8 cellular contexts compared by ENCODE assay signal in the genomic region with DNA sequence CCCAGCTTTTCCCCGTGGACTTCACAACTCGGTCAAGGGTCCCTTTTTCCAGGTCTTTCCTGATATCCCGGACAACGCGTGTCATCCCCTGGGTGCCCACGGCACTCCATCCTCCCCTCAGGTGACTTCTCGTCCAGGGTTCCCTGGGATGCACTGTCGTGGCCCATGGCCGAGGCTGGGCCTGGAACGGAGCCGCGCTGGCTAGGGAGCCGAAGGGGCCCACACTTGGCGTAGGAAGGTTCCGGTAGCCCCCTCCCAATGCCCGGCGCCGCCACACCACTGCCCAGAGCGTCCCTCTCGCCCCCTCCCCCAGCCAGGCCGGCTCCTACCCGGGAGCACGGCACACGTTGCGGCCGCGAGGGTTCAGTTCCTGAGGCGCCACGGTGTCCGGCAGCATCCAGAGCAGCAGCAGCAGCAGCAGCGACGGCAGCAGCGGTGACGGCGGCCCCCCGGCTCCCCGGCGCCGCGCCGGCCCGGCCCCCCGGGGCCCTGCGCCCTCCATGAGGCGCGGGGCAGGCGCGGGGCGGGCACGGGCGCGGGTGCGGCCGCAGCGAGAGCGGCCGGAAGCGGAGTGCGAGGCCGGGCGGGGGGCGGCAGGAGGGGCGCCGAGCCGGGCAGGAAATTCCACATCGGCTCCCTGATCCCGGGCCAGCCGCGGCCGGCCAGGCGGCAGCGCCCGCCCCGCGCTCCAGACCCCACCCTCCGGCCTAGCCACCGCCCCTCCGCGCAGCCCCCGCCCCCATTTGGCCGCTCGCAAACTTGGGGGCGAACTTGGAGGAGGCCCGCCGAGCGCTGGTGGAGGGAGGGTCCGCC. TPM values are rescaled to one million over a fixed set of nuclear protein-coding genes. Genes with fewer than 3 reads are reported as not detected.
DNase-seq lines count a peak whose midpoint lies in the region; ATAC-seq and TF ChIP-seq lines count a peak whose summit lies in the region.

A gene with protein sequence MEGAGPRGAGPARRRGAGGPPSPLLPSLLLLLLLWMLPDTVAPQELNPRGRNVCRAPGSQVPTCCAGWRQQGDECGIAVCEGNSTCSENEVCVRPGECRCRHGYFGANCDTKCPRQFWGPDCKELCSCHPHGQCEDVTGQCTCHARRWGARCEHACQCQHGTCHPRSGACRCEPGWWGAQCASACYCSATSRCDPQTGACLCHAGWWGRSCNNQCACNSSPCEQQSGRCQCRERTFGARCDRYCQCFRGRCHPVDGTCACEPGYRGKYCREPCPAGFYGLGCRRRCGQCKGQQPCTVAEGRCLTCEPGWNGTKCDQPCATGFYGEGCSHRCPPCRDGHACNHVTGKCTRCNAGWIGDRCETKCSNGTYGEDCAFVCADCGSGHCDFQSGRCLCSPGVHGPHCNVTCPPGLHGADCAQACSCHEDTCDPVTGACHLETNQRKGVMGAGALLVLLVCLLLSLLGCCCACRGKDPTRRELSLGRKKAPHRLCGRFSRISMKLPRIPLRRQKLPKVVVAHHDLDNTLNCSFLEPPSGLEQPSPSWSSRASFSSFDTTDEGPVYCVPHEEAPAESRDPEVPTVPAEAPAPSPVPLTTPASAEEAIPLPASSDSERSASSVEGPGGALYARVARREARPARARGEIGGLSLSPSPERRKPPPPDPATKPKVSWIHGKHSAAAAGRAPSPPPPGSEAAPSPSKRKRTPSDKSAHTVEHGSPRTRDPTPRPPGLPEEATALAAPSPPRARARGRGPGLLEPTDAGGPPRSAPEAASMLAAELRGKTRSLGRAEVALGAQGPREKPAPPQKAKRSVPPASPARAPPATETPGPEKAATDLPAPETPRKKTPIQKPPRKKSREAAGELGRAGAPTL (minus strand): TSS at position 573 of the 813 bp plus-strand sequence. CDS start 71 bp downstream, at position 502.

- H4K20me1 ChIP-seq in IMR-90 (ENCODE audit: insufficient read depth, low read length), result peaks cover 44% of the 10 kb centered on the region

- no peaks in the 10 kb centered on the region for H3K9me3 ChIP-seq in IMR-90 (ENCODE audit: control insufficient read depth, insufficient read depth, low read length)
- H3K9me3 ChIP-seq in lung (ENCODE audit: control insufficient read depth in 2 of 2, insufficient read depth in 1 of 2, low read length in 1 of 2), result no peaks in the 10 kb centered on the region
- H3K9me3 ChIP-seq in transverse colon, result no peaks in the 10 kb centered on the region

- peak within 1 kb of the TSS; percentile 91 for H4K5ac ChIP-seq in IMR-90 (ENCODE audit: low read depth, low read length)

- peak within 1 kb of the TSS; percentile 79 for H3K18ac ChIP-seq in IMR-90 (ENCODE audit: low read depth, low read length)

- DNase-seq in IMR-90 (peak; percentile 62), lung (ENCODE audit: low spot score) (no peak), transverse colon (peak; percentile 37)
- DNase-seq in central memory CD4-positive, alpha-beta T cell, result no peak
- DNase-seq in stimulated activated CD4-positive, alpha-beta T cell treated with anti-CD3 and anti-CD28 coated beads, Interleukin-4, amount 100 ng/mL, for 24 hours, result no peak

- peak within 1 kb of the TSS; percentile 99 for H2AK9ac ChIP-seq in IMR-90 (replicated peaks; ENCODE audit: low read depth, low read length, poor library complexity)

- peak within 1 kb of the TSS; percentile 49 for H3K4me3 Mint-ChIP-seq in dendritic cell treated with granulocyte-macrophage colony-stimulating factor and Interleukin-4, amounts not matched to agents 40 ng/mL and 50 ng/mL, for 4 days

- H3K4ac ChIP-seq in IMR-90 (ENCODE audit: low read depth, low read length), result peak within 1 kb of the TSS; percentile 85

- H3K4me2 ChIP-seq in IMR-90 (ENCODE audit: low read depth, low read length), result peak within 1 kb of the TSS; percentile 93

- POLR2A ChIA-PET in IMR-90 (lab: Charles Lee; ENCODE audit: unreplicated experiment), result no interaction called here

- peak within 1 kb of the TSS; percentile 91 for H3K9ac ChIP-seq in IMR-90 (ENCODE audit: low read depth, low read length)

- no peak for TF ChIP-seq POLR2A in IMR-90 (IDR thresholded peaks at IDR 0.05; ENCODE audit: low read depth, low read length)
- no peak for TF ChIP-seq POLR2A in transverse colon (IDR thresholded peaks at IDR 0.05)

- H3K27ac Mint-ChIP-seq in dendritic cell treated with granulocyte-macrophage colony-stimulating factor and Interleukin-4, amounts not matched to agents 40 ng/mL and 50 ng/mL, for 4 days, result peak within 1 kb of the TSS; percentile 45

- BruUV-seq in IMR-90 (replicated peaks; lab: Mats Ljungman, UMichigan), result no TSS peak

- peaks cover 21% of the 10 kb centered on the region for H3K9me1 ChIP-seq in IMR-90 (ENCODE audit: insufficient read depth, low read length)

- peak within 1 kb of the TSS; percentile 74 for H3K27ac ChIP-seq in C4-2B
- H3K27ac ChIP-seq in IMR-90 (ENCODE audit: insufficient read depth, low read length), result peak within 1 kb of the TSS; percentile 91
- H3K27ac ChIP-seq in lung (ENCODE audit: low read depth in 1 of 2, low read length in 1 of 2), result peak within 1 kb of the TSS in 1 of 2 donors; percentile 65
- H3K27ac ChIP-seq in transverse colon, result peak within 1 kb of the TSS; percentile 63 to 83 (median 79)

- no peak within 1 kb of the TSS; the same call in 2 of the 3 replicates for H2BK15ac ChIP-seq in IMR-90 (ENCODE audit: low read depth, low read length)

- peaks cover 68% of the 10 kb centered on the region for H3K27me3 Mint-ChIP-seq in dendritic cell treated with granulocyte-macrophage colony-stimulating factor and Interleukin-4, amounts not matched to agents 40 ng/mL and 50 ng/mL, for 4 days

- H4K91ac ChIP-seq in IMR-90 (ENCODE audit: insufficient read depth, low read depth, low read length), result peak within 1 kb of the TSS; percentile 84

- dilution Hi-C loops in IMR-90 (cut with HindIII; ENCODE audit: low sequenced_read_pairs, unreplicated experiment), result no loop called here

- 0% methylated on average over 30 of the region's 87 CpGs; no CpG with 5 or more reads in 1 of the 2 experiments for WGBS in IMR-90 (ENCODE audit: extremely low coverage in 2 of 2, insufficient read length in 1 of 2), 2 experiments
- 1% methylated on average over 52 to 87 of the region's 87 CpGs for WGBS in lung, 2 donors
- WGBS in transverse colon (ENCODE audit: low coverage in 1 of 2), 2 donors, result 1% methylated on average over 60 of the region's 87 CpGs; no CpG with 5 or more reads in 1 of the 2 donors

- peaks cover 34% of the 10 kb centered on the region for H3K36me3 Mint-ChIP-seq in dendritic cell treated with granulocyte-macrophage colony-stimulating factor and Interleukin-4, amounts not matched to agents 40 ng/mL and 50 ng/mL, for 4 days (ENCODE audit: low read depth)

- H2BK20ac ChIP-seq in IMR-90 (ENCODE audit: low read depth, low read length), result no peak within 1 kb of the TSS

- H3K4me1 ChIP-seq in IMR-90 (ENCODE audit: control insufficient read depth, insufficient read depth, low read length) (peaks cover 24% of the 10 kb centered on the region), lung (ENCODE audit: control insufficient read depth in 2 of 2, insufficient read depth in 2 of 2, low read length in 2 of 2) (peaks cover 0 to 18% of the 10 kb centered on the region in 2 donors), transverse colon (peaks cover 8 to 29% (median 22%) of the 10 kb centered on the region in 4 donors)

- peak within 1 kb of the TSS; percentile 18 for H2BK120ac ChIP-seq in IMR-90 (ENCODE audit: low read depth, low read length)

- H2AK5ac ChIP-seq in IMR-90 (ENCODE audit: low read depth, low read length), result peak within 1 kb of the TSS; percentile 93

- peaks cover 4% of the 10 kb centered on the region; the same call in 1 of the 2 replicates for H3K36me3 ChIP-seq in IMR-90 (ENCODE audit: control insufficient read depth, insufficient read depth, low read length)
- H3K36me3 ChIP-seq in lung (ENCODE audit: control insufficient read depth in 2 of 2, insufficient read depth in 2 of 2, low read length in 2 of 2), result peaks cover 0 to 4% of the 10 kb centered on the region in 2 donors
- no peaks in the 10 kb centered on the region for H3K36me3 ChIP-seq in transverse colon

- no peaks in the 10 kb centered on the region for H3K9me3 Mint-ChIP-seq in dendritic cell treated with granulocyte-macrophage colony-stimulating factor and Interleukin-4, amounts not matched to agents 40 ng/mL and 50 ng/mL, for 4 days

- peak within 1 kb of the TSS; percentile 78 for H3K14ac ChIP-seq in IMR-90 (replicated peaks; ENCODE audit: low read depth, low read length)

- CTCF ChIA-PET in IMR-90 (lab: Yijun Ruan, JAX), result no interaction called here

- in situ Hi-C loops in IMR-90 (cut with MboI; ENCODE audit: low sequenced_read_pairs) (no loop called here), transverse colon (cut with MboI; ENCODE audit: low pct_ligation_motif_present in 1 of 4, low pct_unique_long_range_greater_than_20kb in 1 of 4, low sequenced_read_pairs in 3 of 4) (no loop called here)

- ATAC-seq in IMR-90 (ENCODE audit: low read depth) (peak; percentile 76), lung (ENCODE audit: insufficient read depth, low FRiP score) (peak; percentile 48), HG03280 (IDR thresholded peaks at IDR 0.05; ENCODE audit: unreplicated experiment) (no peak)

- H3K4me3 ChIP-seq in IMR-90 (ENCODE audit: insufficient read depth, low read depth, low read length) (peak within 1 kb of the TSS; percentile 90), lung (peak within 1 kb of the TSS; percentile 63), transverse colon (peak within 1 kb of the TSS; percentile 41 to 62 (median 49))

- H4K8ac ChIP-seq in IMR-90 (ENCODE audit: low read depth in 2 of 2, low read length in 2 of 2), result peak within 1 kb of the TSS; percentile 71 to 75

- no peaks in the 10 kb centered on the region for H3K27me3 ChIP-seq in IMR-90 (ENCODE audit: control insufficient read depth, insufficient read depth, low read length)
- no peaks in the 10 kb centered on the region for H3K27me3 ChIP-seq in lung (ENCODE audit: control insufficient read depth, insufficient read depth)
- peaks cover 63% of the 10 kb centered on the region for H3K27me3 ChIP-seq in transverse colon

- TF ChIP-seq CTCF in C4-2B (conservative IDR thresholded peaks at IDR 0.05) (no peak), IMR-90 (conservative IDR thresholded peaks at IDR 0.05; ENCODE audit: low read depth, low read length) (no peak), lung (IDR thresholded peaks at IDR 0.05; ENCODE audit: control extremely low read depth, extremely low read depth) (no peak), transverse colon (IDR thresholded peaks at IDR 0.05) (no peak)

- peak within 1 kb of the TSS; percentile 84 for H3K23ac ChIP-seq in IMR-90 (ENCODE audit: low read depth, low read length)

- H2BK5ac ChIP-seq in IMR-90 (ENCODE audit: low read depth, low read length, poor library complexity, severe bottlenecking), result peak within 1 kb of the TSS; percentile 70

- peaks cover 16 to 64% of the 10 kb centered on the region in 2 experiments; a peak in 3 of 4 replicates for H3K79me1 ChIP-seq in IMR-90 (ENCODE audit: low read depth in 1 of 2, low read length in 2 of 2)

- peak within 1 kb of the TSS; percentile 96 for H2AFZ ChIP-seq in IMR-90 (replicated peaks; ENCODE audit: low read length, poor library complexity)

- no peak for TF ChIP-seq EP300 in transverse colon (IDR thresholded peaks at IDR 0.05; ENCODE audit: low read depth)

- peak within 1 kb of the TSS; percentile 67; the same call in 1 of the 2 replicates for H3K56ac ChIP-seq in IMR-90 (ENCODE audit: extremely low read depth, insufficient read depth, low read length)

- intact Hi-C loops in IMR-90 (cut with micrococcal nuclease) (loop anchor here (1.0 kb wide), 1 partner anchor 59 kb away; no protein-coding TSS in a partner anchor), transverse colon (cut with DNase I; ENCODE audit: low total_unique reads) (no loop called here)
- intact Hi-C loops in dendritic cell treated with granulocyte-macrophage colony-stimulating factor and Interleukin-4, amounts not matched to agents 40 ng/mL and 50 ng/mL, for 4 days (cut with micrococcal nuclease), result no loop called here

- peaks cover 16% of the 10 kb centered on the region for H3K4me1 Mint-ChIP-seq in dendritic cell treated with granulocyte-macrophage colony-stimulating factor and Interleukin-4, amounts not matched to agents 40 ng/mL and 50 ng/mL, for 4 days (ENCODE audit: low read depth)

- no peak for TF ChIP-seq RAD21 in IMR-90 (IDR thresholded peaks at IDR 0.05; ENCODE audit: low read length)

RNA-seq across cellular contexts. Expression of the gene that starts here (rescaled TPM):
- total RNA-seq in IMR-90 (2012; rRNA removed) (3.4 and 4.2 TPM in 2 replicates), lung (10 to 100 TPM; 13.1 to 32.9 TPM), transverse colon (10 to 100 TPM in 1 of 4 donors, 1 to 10 TPM in 3; 3.4 to 15.9 (median 8.7) TPM)
- polyA plus RNA-seq in IMR-90 (2012; rRNA removed) (37.0 and 55.8 TPM in 2 replicates), lung (10 to 100 TPM in 1 of 2 donors, 1 to 10 TPM in 1; 4.7 to 19.6 TPM)
- 44.5 and 81.9 TPM in 2 replicates for polyA plus RNA-seq in IMR-90 (2012; cell fraction: cytosol; rRNA removed)
- polyA plus RNA-seq in IMR-90 (2012; cell fraction: nucleus; rRNA removed; ENCODE audit: low replicate concordance), result 68.1 and 248 TPM in 2 replicates

Comparison
In these comparisons a context has a peak if more than half of its experiments do, and no peak if none do; other contexts are left out.
1. DNase-seq: peak in IMR-90 (single experiment) and transverse colon (single experiment); none in lung (single experiment), central memory CD4-positive, alpha-beta T cell (single experiment) and stimulated activated CD4-positive, alpha-beta T cell treated with anti-CD3 and anti-CD28 coated beads, Interleukin-4, amount 100 ng/mL, for 24 hours (single experiment).
2. Peak in every context shown above with its lines, with median percentiles within 50 percentile points of each other: H3K4me3 ChIP-seq.